8 cellular contexts compared by ENCODE assay signal in the genomic region with DNA sequence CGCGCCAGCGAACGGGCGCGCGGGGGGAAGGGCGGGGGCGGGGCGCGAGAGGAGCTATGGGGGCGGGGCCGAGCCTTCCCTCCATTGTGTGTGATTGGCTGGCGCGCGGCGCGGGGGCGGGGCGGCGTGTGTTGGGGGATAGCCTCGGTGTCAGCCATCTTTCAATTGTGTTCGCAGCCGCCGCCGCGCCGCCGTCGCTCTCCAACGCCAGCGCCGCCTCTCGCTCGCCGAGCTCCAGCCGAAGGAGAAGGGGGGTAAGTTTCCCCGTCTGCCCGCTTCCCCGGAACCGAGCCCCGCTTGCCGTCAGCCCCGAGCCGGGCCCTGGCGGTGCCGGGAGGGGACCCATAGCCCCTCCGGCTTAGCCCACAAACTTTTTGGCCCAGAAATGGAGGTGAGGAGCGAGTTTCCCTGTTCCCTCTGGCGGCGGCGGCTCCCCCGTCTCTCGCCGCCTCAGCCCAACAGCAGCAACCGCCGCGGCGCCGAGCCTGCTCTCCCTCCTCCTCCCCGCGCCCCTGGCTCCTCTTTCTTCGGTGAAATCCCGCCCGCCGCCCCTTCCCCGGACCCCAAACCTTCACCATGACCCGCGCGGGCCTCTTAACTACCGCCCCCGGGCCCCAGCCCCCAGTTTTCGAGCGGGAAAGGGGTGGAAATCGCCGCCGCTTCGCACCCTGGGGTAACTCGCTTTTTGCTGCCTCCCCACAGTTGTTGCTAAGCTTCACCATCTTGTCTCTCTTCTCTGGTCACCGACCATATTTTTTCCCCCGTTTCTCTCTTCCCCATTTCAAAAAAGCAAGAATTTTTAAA. TPM values are rescaled to one million over a fixed set of nuclear protein-coding genes. Genes with fewer than 3 reads are reported as not detected.
DNase-seq lines count a peak whose midpoint lies in the region; ATAC-seq, FAIRE-seq and TF ChIP-seq lines count a peak whose summit lies in the region.

Gene H3-3A, plus strand, starts transcription at position 159 of the 804 bp plus-strand sequence. CDS start 1,636 bp downstream, outside the sequence.

- ATAC-seq in GM18508 (IDR thresholded peaks at IDR 0.05; ENCODE audit: insufficient read depth, unreplicated experiment) (peak; percentile 54), HG02981 (IDR thresholded peaks at IDR 0.05; ENCODE audit: unreplicated experiment) (peak; percentile 69)

- peaks cover 18% of the 10 kb centered on the region for H3K36me3 ChIP-seq in astrocyte (ENCODE audit: insufficient read depth, low read length)

- H3K4me2 ChIP-seq in astrocyte (ENCODE audit: low read length): peak within 1 kb of the TSS; percentile 88

- peak within 1 kb of the TSS; percentile 97 for H3K27ac Mint-ChIP-seq in astrocyte (ENCODE audit: unreplicated experiment)

- no peaks in the 10 kb centered on the region for H3K9me3 Mint-ChIP-seq in astrocyte (ENCODE audit: unreplicated experiment)

- TF ChIP-seq CTCF in astrocyte (IDR thresholded peaks at IDR 0.05; ENCODE audit: insufficient read depth, low read depth, low read length): no peak

- peaks cover 48% of the 10 kb centered on the region for H4K20me1 ChIP-seq in astrocyte (ENCODE audit: insufficient read depth, low read length)

- H3K4me1 ChIP-seq in astrocyte (ENCODE audit: insufficient read depth, low read length): peaks cover 11% of the 10 kb centered on the region

- no peaks in the 10 kb centered on the region for H3K27me3 ChIP-seq in astrocyte (ENCODE audit: insufficient read depth, low read length)

- H3K27ac ChIP-seq in astrocyte (ENCODE audit: low read depth, low read length): peak within 1 kb of the TSS; percentile 96

- peaks cover 48% of the 10 kb centered on the region for H3K79me2 ChIP-seq in astrocyte (ENCODE audit: insufficient read depth, low read length)

- FAIRE-seq in astrocyte (lab: Jason Lieb, UNC): no peak

- peak within 1 kb of the TSS; percentile 94 for H3K9ac ChIP-seq in astrocyte (ENCODE audit: low read length)

- H2AFZ ChIP-seq in astrocyte (ENCODE audit: low read depth, low read length): peak within 1 kb of the TSS; percentile 70

- H3K9me3 ChIP-seq in astrocyte (ENCODE audit: insufficient read depth, low read depth, low read length): no peaks in the 10 kb centered on the region

- no peaks in the 10 kb centered on the region for H3K27me3 Mint-ChIP-seq in astrocyte (ENCODE audit: low read depth, unreplicated experiment)

- peak within 1 kb of the TSS; percentile 77 for H3K4me3 ChIP-seq in astrocyte (ENCODE audit: insufficient read depth, low read depth, low read length)

- DNase-seq in NCI-H2029 treated with DMSO at 0.1 percent for 48 hours (lab: John Stamatoyannopoulos, UW) (peak; percentile 68), T-helper 22 cell (ENCODE audit: low read depth) (peak; percentile 94), astrocyte (ENCODE audit: low read depth) (peak; percentile 70), hepatic stellate cell (ENCODE audit: low spot score) (peak; percentile 95), retina (peak; percentile 97), epidermal melanocyte (ENCODE audit: insufficient read length, low spot score) (no peak)

- H3K36me3 Mint-ChIP-seq in astrocyte (ENCODE audit: low read depth, unreplicated experiment): peaks cover under 1% of the 10 kb centered on the region

- peaks cover 15% of the 10 kb centered on the region for H3K4me1 Mint-ChIP-seq in astrocyte (ENCODE audit: low read depth, unreplicated experiment)

- peak within 1 kb of the TSS; percentile 100 for H3K4me3 Mint-ChIP-seq in astrocyte (ENCODE audit: unreplicated experiment)

RNA-seq across cellular contexts. Expression of gene H3-3A, which starts in this region (rescaled TPM):
- 340 and 375 TPM in 2 replicates for total RNA-seq in astrocyte
